9 cellular contexts compared by ENCODE assay signal in the genomic region with DNA sequence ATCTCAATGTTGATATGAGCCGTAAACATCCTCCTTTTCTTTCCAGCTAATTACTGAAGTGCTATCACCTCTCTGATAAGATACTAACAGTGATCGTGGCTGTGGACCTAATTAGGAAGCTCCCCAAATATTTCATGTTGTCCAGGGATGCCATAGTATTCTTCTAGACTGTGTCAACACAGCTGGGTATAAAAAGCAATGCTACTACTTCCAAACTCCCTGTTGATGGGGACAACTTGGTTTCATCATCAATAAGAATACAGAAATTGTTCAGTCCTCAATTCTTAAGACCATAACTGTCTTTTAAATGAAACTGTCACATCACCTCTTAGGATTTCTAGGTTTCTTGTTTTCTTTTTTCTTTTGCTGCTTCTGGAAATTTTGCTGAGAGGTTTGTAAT.
"Had no signal": no experiment of that assay in that cellular context is flagged by ENCODE, and none has a peak within 500 bp of the region (broad histone marks: within the 10 kb centered on the region; RNA-seq: fewer than 3 reads in every experiment).

No MANE protein-coding gene starts in this region.

- DNase-seq: GM23248, GOT3, H7, IMR-90, KBM-7 had no signal

- H3K9ac ChIP-seq: GM23248, KMS-11 had no signal

- H3K4me1 ChIP-seq: HAP-1 had no signal

- H3K4me2 ChIP-seq: KMS-11 had no signal

- H3K4me3 ChIP-seq: GM23248, HAP-1 had no signal

- H3K36me3 ChIP-seq: HAP-1 had no signal

- H3K9me3 ChIP-seq: HAP-1 had no signal

- H3K27ac ChIP-seq: GM23248, HL-60, KMS-11 had no signal

- H2AFZ ChIP-seq: GM23248 had no signal

- ATAC-seq: HCT116 had no signal
